In genomic region chr1:23370744-23371710, GRCh38 we compare ENCODE assay signal across 8 cellular contexts. TPM values are rescaled to one million over a fixed set of nuclear protein-coding genes. Genes with fewer than 3 reads are reported as not detected.
DNase-seq lines count a peak whose midpoint lies in the region; ATAC-seq, FAIRE-seq and TF ChIP-seq lines count a peak whose summit lies in the region.

No MANE protein-coding gene starts in this region.

- H3K4me1 ChIP-seq in astrocyte (ENCODE audit: insufficient read depth, low read length) (peaks cover 28% of the 10 kb centered on the region), tibial nerve (peaks cover 0 to 49% (median 29%) of the 10 kb centered on the region in 4 donors)

- no peaks in the 10 kb centered on the region for H3K27me3 Mint-ChIP-seq in activated T-cell treated with anti-CD3 and anti-CD28 coated beads, Interleukin-2, amount 50 U/mL, for 72 hours (ENCODE audit: low read depth)
- no peaks in the 10 kb centered on the region for H3K27me3 Mint-ChIP-seq in astrocyte (ENCODE audit: low read depth, unreplicated experiment)

- H3K9ac ChIP-seq in astrocyte (ENCODE audit: low read length) = peak overlapping the region; percentile 99

- peaks cover 37% of the 10 kb centered on the region for H3K4me1 Mint-ChIP-seq in activated T-cell treated with anti-CD3 and anti-CD28 coated beads, Interleukin-2, amount 50 U/mL, for 72 hours (ENCODE audit: low read depth)
- H3K4me1 Mint-ChIP-seq in astrocyte (ENCODE audit: low read depth, unreplicated experiment) = peaks cover 40% of the 10 kb centered on the region

- H3K4me3 Mint-ChIP-seq in activated T-cell treated with anti-CD3 and anti-CD28 coated beads, Interleukin-2, amount 50 U/mL, for 72 hours = peak overlapping the region; percentile 93 to 97
- peak overlapping the region; percentile 97 for H3K4me3 Mint-ChIP-seq in astrocyte (ENCODE audit: unreplicated experiment)

- peak overlapping the region; percentile 100 for H3K4me2 ChIP-seq in astrocyte (ENCODE audit: low read length)

- no peak for FAIRE-seq in astrocyte (lab: Jason Lieb, UNC)

- no peak for DNase-seq in activated T-cell treated with anti-CD3 and anti-CD28 coated beads, Interleukin-2, amount 50 U/mL, for 72 hours
- DNase-seq in activated T-cell treated with anti-CD3 and anti-CD28 coated beads, Interleukin-2, amount 50 U/mL, for 48 hours = no peak
- DNase-seq in astrocyte (ENCODE audit: low read depth) (no peak), left kidney (ENCODE audit: low read depth, low spot score) (peak; percentile 94), tibial nerve (ENCODE audit: low spot score in 2 of 2) (no peak), SHP77 (lab: John Stamatoyannopoulos, UW) (no peak)
- DNase-seq in effector CD4-positive, alpha-beta T cell = no peak

- TF ChIP-seq POLR2A in tibial nerve (IDR thresholded peaks at IDR 0.05) = no peak

- no peak overlapping the region for H2AFZ ChIP-seq in astrocyte (ENCODE audit: low read depth, low read length)

- H3K9me3 Mint-ChIP-seq in activated T-cell treated with anti-CD3 and anti-CD28 coated beads, Interleukin-2, amount 50 U/mL, for 72 hours = no peaks in the 10 kb centered on the region
- H3K9me3 Mint-ChIP-seq in astrocyte (ENCODE audit: unreplicated experiment) = peaks cover 11% of the 10 kb centered on the region

- no peak for TF ChIP-seq EP300 in tibial nerve (IDR thresholded peaks at IDR 0.05)

- H3K36me3 Mint-ChIP-seq in activated T-cell treated with anti-CD3 and anti-CD28 coated beads, Interleukin-2, amount 50 U/mL, for 72 hours (ENCODE audit: insufficient read depth in 2 of 2) = peaks cover 4 to 10% of the 10 kb centered on the region in 2 donors
- peaks cover 17% of the 10 kb centered on the region for H3K36me3 Mint-ChIP-seq in astrocyte (ENCODE audit: low read depth, unreplicated experiment)

- H3K9me3 ChIP-seq in astrocyte (ENCODE audit: insufficient read depth, low read depth, low read length) (peaks cover 2% of the 10 kb centered on the region), tibial nerve (peaks cover 0 to 8% (median 0%) of the 10 kb centered on the region in 4 donors)

- TF ChIP-seq CTCF in astrocyte (IDR thresholded peaks at IDR 0.05; ENCODE audit: insufficient read depth, low read depth, low read length) (no peak), tibial nerve (IDR thresholded peaks at IDR 0.05) (no peak)

- H3K27ac ChIP-seq in astrocyte (ENCODE audit: low read depth, low read length) (peak overlapping the region; percentile 99), tibial nerve (peak overlapping the region; percentile 94 to 99 (median 98))

- no peaks in the 10 kb centered on the region for H4K20me1 ChIP-seq in astrocyte (ENCODE audit: insufficient read depth, low read length)

- 16 to 21% methylated on average over 14 of the region's 14 CpGs for WGBS in tibial nerve, 2 donors

- no peak overlapping the region for H3K27ac Mint-ChIP-seq in activated T-cell treated with anti-CD3 and anti-CD28 coated beads, Interleukin-2, amount 50 U/mL, for 72 hours
- H3K27ac Mint-ChIP-seq in astrocyte (ENCODE audit: unreplicated experiment) = peak overlapping the region; percentile 97

- H3K79me2 ChIP-seq in astrocyte (ENCODE audit: insufficient read depth, low read length) = peaks cover 51% of the 10 kb centered on the region

- peak overlapping the region; percentile 99 for H3K4me3 ChIP-seq in astrocyte (ENCODE audit: insufficient read depth, low read depth, low read length)
- H3K4me3 ChIP-seq in tibial nerve = peak overlapping the region in 1 of 4 donors; percentile 79

- no peak for ATAC-seq in activated T-cell treated with anti-CD3 and anti-CD28 coated beads, Interleukin-2, amount 50 U/mL, for 72 hours (replicated peaks in 1 of 2)
- ATAC-seq in GM19455 (IDR thresholded peaks at IDR 0.05; ENCODE audit: unreplicated experiment) = no peak

- no peaks in the 10 kb centered on the region for H3K27me3 ChIP-seq in astrocyte (ENCODE audit: insufficient read depth, low read length)
- H3K27me3 ChIP-seq in tibial nerve = no peaks in the 10 kb centered on the region

- H3K36me3 ChIP-seq in astrocyte (ENCODE audit: insufficient read depth, low read length) (peaks cover 8% of the 10 kb centered on the region), tibial nerve (peaks cover 0 to 13% (median 4%) of the 10 kb centered on the region in 3 donors)

RNA-seq across cellular contexts. Expression of gene ZNF436, which starts 1.4 kb away (rescaled TPM):
- total RNA-seq in activated T-cell treated with anti-CD3 and anti-CD28 coated beads, Interleukin-2, amount 50 U/mL, for 72 hours = 1 to 10 TPM; 8.7 to 8.8 TPM
- total RNA-seq in astrocyte (12.2 and 13.0 TPM in 2 replicates), tibial nerve (10 to 100 TPM; 22.8 to 35.0 (median 30.2) TPM)

RNA-seq across cellular contexts. Expression of gene HNRNPR, which starts 26.9 kb away (rescaled TPM):
- total RNA-seq in activated T-cell treated with anti-CD3 and anti-CD28 coated beads, Interleukin-2, amount 50 U/mL, for 72 hours = 100 to 1,000 TPM; 127 TPM
- total RNA-seq in astrocyte (109 and 113 TPM in 2 replicates), tibial nerve (10 to 100 TPM; 63.6 to 79.8 (median 74.1) TPM)

RNA-seq across cellular contexts. Expression of gene TCEA3, which starts 53.5 kb away (rescaled TPM):
- total RNA-seq in activated T-cell treated with anti-CD3 and anti-CD28 coated beads, Interleukin-2, amount 50 U/mL, for 72 hours = 1 to 10 TPM; 4.7 to 6.1 TPM
- total RNA-seq in astrocyte (3.3 and 3.4 TPM in 2 replicates), tibial nerve (10 to 100 TPM; 21.0 to 48.5 (median 38.8) TPM)
